24 cellular contexts compared by ENCODE assay signal in the genomic region with DNA sequence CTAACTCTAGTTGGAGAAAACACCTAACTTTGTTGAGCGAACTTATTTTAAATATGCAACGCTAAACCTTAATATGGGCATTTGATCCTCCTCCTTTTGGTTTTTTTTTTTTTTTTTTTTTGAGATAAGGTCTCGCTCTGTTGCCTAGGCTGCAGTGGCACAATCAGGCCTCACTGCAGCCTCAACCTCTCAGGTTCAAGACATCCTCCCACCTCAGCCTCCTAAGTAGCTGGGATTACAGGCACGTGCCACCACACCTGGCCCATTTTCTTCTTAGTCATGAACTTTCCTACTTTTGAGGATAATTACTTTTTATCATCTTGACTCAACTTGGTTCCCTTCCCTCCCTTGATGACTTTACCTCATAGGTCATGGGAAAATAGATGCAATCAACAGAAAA. TPM values are rescaled to one million over a fixed set of nuclear protein-coding genes. Genes with fewer than 3 reads are reported as not detected.
A peak's percentile ranks its signal among the peaks of the same experiment; 100 is the strongest.
DNase-seq lines count a peak whose midpoint lies in the region; TF ChIP-seq lines count a peak whose summit lies in the region.
"Had no signal": no experiment of that assay in that cellular context is flagged by ENCODE, and none has a peak within 500 bp of the region (broad histone marks: within the 10 kb centered on the region; RNA-seq: fewer than 3 reads in every experiment).

No MANE protein-coding gene starts in this region.

- H3K4me3 Mint-ChIP-seq in IgD-negative memory B cell (peak overlapping the region in 3 of 4 donors; percentile 24 to 73 (median 31)), progenitor cell of endocrine pancreas (ENCODE audit: low read depth) (no peak overlapping the region), endodermal cell (no peak overlapping the region)
- peak overlapping the region; percentile 59 for H3K4me3 Mint-ChIP-seq in activated CD4-positive, alpha-beta memory T cell treated with anti-CD3 and anti-CD28 coated beads, Interleukin-2, amount 10 ng/mL, durations not matched to agents 7 days and 5 days
- H3K4me3 Mint-ChIP-seq: T-cell had no signal

- H3K27ac ChIP-seq in left ventricle myocardium inferior (replicated peaks) (no peak overlapping the region), endodermal cell (ENCODE audit: low read depth, low read length) (no peak overlapping the region)
- H3K27ac ChIP-seq: heart right ventricle, upper lobe of right lung, WERI-Rb-1 had no signal

- no peak for TF ChIP-seq CTCF in progenitor cell of endocrine pancreas (IDR thresholded peaks at IDR 0.05; ENCODE audit: unreplicated experiment)
- no peak for TF ChIP-seq CTCF in left ventricle myocardium inferior (IDR thresholded peaks at IDR 0.05; ENCODE audit: borderline replicate concordance)
- TF ChIP-seq CTCF in endodermal cell (conservative IDR thresholded peaks at IDR 0.05) = no peak

- peaks cover 17 to 23% (median 19%) of the 10 kb centered on the region in 3 donors for H3K4me1 Mint-ChIP-seq in IgD-negative memory B cell
- H3K4me1 Mint-ChIP-seq in activated CD4-positive, alpha-beta memory T cell treated with anti-CD3 and anti-CD28 coated beads, Interleukin-2, amount 10 ng/mL, durations not matched to agents 7 days and 5 days = peaks cover 52% of the 10 kb centered on the region
- peaks cover 12% of the 10 kb centered on the region for H3K4me1 Mint-ChIP-seq in progenitor cell of endocrine pancreas (ENCODE audit: low read depth)
- H3K4me1 Mint-ChIP-seq in endodermal cell = peaks cover 10% of the 10 kb centered on the region

- no peaks in the 10 kb centered on the region for H3K36me3 ChIP-seq in left ventricle myocardium inferior
- peaks cover 39% of the 10 kb centered on the region for H3K36me3 ChIP-seq in endodermal cell (ENCODE audit: control insufficient read depth, insufficient read depth, low read length)
- H3K36me3 ChIP-seq: upper lobe of right lung had no signal

- H3K27ac Mint-ChIP-seq in IgD-negative memory B cell (no peak overlapping the region), progenitor cell of endocrine pancreas (peak overlapping the region; percentile 33), endodermal cell (no peak overlapping the region)
- H3K27ac Mint-ChIP-seq in activated CD4-positive, alpha-beta memory T cell treated with anti-CD3 and anti-CD28 coated beads, Interleukin-2, amount 10 ng/mL, durations not matched to agents 7 days and 5 days = peak overlapping the region; percentile 51
- H3K27ac Mint-ChIP-seq: T-cell had no signal

- H3K9ac ChIP-seq in endodermal cell (ENCODE audit: extremely low read depth, low read length, poor library complexity, severe bottlenecking) = no peak overlapping the region

- no peak overlapping the region for H3K4me3 ChIP-seq in left ventricle myocardium inferior
- H3K4me3 ChIP-seq in endodermal cell (ENCODE audit: low read length) = no peak overlapping the region
- H3K4me3 ChIP-seq: heart right ventricle, upper lobe of right lung had no signal

- no peaks in the 10 kb centered on the region for H3K27me3 ChIP-seq in left ventricle myocardium inferior (ENCODE audit: low read depth)
- no peaks in the 10 kb centered on the region for H3K27me3 ChIP-seq in endodermal cell (ENCODE audit: control insufficient read depth, insufficient read depth, low read length, poor library complexity, severe bottlenecking)
- H3K27me3 ChIP-seq: heart right ventricle, upper lobe of right lung had no signal

- peak; percentile 11 for DNase-seq in stimulated activated CD4-positive, alpha-beta T cell treated with anti-CD3 and anti-CD28 coated beads, Interleukin-15, amount 100 ng/mL, for 24 hours
- DNase-seq in stimulated activated CD4-positive, alpha-beta T cell treated with anti-CD3 and anti-CD28 coated beads, Interleukin-2, amount 100 ng/mL, for 48 hours = no peak
- no peak for DNase-seq in activated CD4-positive, alpha-beta memory T cell treated with anti-CD3 and anti-CD28 coated beads, Interleukin-2, amount 10 ng/mL, durations not matched to agents 7 days and 5 days
- no peak for DNase-seq in progenitor cell of endocrine pancreas (ENCODE audit: low spot score, unreplicated experiment)
- DNase-seq in left ventricle myocardium inferior = no peak
- no peak for DNase-seq in HuH-7 (ENCODE audit: low spot score)
- DNase-seq in endodermal cell = no peak
- DNase-seq: activated gamma-delta T cell; amniotic stem cell; Caco-2; EL; HCEC 1CT; heart right ventricle; left ventricle myocardium superior; NCI-H1436 treated with DMSO at 0.1 percent for 48 hours; NCI-H526; SHP77; small intestine; stimulated activated CD4-positive, alpha-beta T cell treated with anti-CD3 and anti-CD28 coated beads, Interleukin-4, amount 100 ng/mL, for 4 hours; T-cell; upper lobe of right lung; WERI-Rb-1 had no signal

- H3K36me3 Mint-ChIP-seq in IgD-negative memory B cell (peaks cover 6% of the 10 kb centered on the region), progenitor cell of endocrine pancreas (ENCODE audit: insufficient read depth) (peaks cover 9% of the 10 kb centered on the region), endodermal cell (ENCODE audit: low read depth) (peaks cover 32% of the 10 kb centered on the region)
- peaks cover 70% of the 10 kb centered on the region for H3K36me3 Mint-ChIP-seq in activated CD4-positive, alpha-beta memory T cell treated with anti-CD3 and anti-CD28 coated beads, Interleukin-2, amount 10 ng/mL, durations not matched to agents 7 days and 5 days (ENCODE audit: low read depth)
- H3K36me3 Mint-ChIP-seq: T-cell had no signal

- CTCF ChIA-PET in activated CD4-positive, alpha-beta memory T cell treated with anti-CD3 and anti-CD28 coated beads, Interleukin-2, amount 10 ng/mL, durations not matched to agents 7 days and 5 days (lab: Charles Lee) = no interaction called here

- H3K4me1 ChIP-seq in left ventricle myocardium inferior (peaks cover 19% of the 10 kb centered on the region), endodermal cell (ENCODE audit: control insufficient read depth, insufficient read depth, low read length) (no peaks in the 10 kb centered on the region)

- H3K27me3 Mint-ChIP-seq in IgD-negative memory B cell (no peaks in the 10 kb centered on the region), progenitor cell of endocrine pancreas (no peaks in the 10 kb centered on the region), endodermal cell (ENCODE audit: insufficient read depth) (no peaks in the 10 kb centered on the region)
- H3K27me3 Mint-ChIP-seq in activated CD4-positive, alpha-beta memory T cell treated with anti-CD3 and anti-CD28 coated beads, Interleukin-2, amount 10 ng/mL, durations not matched to agents 7 days and 5 days = no peaks in the 10 kb centered on the region
- H3K27me3 Mint-ChIP-seq: T-cell had no signal

- WGBS in endodermal cell (ENCODE audit: insufficient coverage in 1 of 2, insufficient read length in 1 of 2), 2 experiments = 96 to 100% methylated on average over 3 to 4 of the region's 4 CpGs

- H3K9me3 ChIP-seq in left ventricle myocardium inferior (replicated peaks) = no peaks in the 10 kb centered on the region
- no peaks in the 10 kb centered on the region for H3K9me3 ChIP-seq in endodermal cell (ENCODE audit: control insufficient read depth, low read length)
- H3K9me3 ChIP-seq: Caco-2, heart right ventricle, upper lobe of right lung had no signal

- POLR2A ChIA-PET in activated CD4-positive, alpha-beta memory T cell treated with anti-CD3 and anti-CD28 coated beads, Interleukin-2, amount 10 ng/mL, durations not matched to agents 7 days and 5 days (lab: Charles Lee) = interaction anchor here (1.0 to 1.3 kb wide), 6 partner anchors 8 to 53 kb away, joined by 3 to 4 read pairs (median 3); no protein-coding TSS in a partner anchor

- H3K9me3 Mint-ChIP-seq in IgD-negative memory B cell (no peaks in the 10 kb centered on the region), progenitor cell of endocrine pancreas (ENCODE audit: low read depth) (no peaks in the 10 kb centered on the region), endodermal cell (no peaks in the 10 kb centered on the region)
- no peaks in the 10 kb centered on the region for H3K9me3 Mint-ChIP-seq in activated CD4-positive, alpha-beta memory T cell treated with anti-CD3 and anti-CD28 coated beads, Interleukin-2, amount 10 ng/mL, durations not matched to agents 7 days and 5 days
- H3K9me3 Mint-ChIP-seq: nephron, T-cell had no signal

- intact Hi-C loops in left ventricle myocardium inferior (cut with micrococcal nuclease) = no loop called here

RNA-seq across cellular contexts. Expression of a gene that starts 3.9 kb away (rescaled TPM):
- polyA plus RNA-seq in IgD-negative memory B cell = 4.7 TPM
- 100 to 1,000 TPM; 243 to 251 TPM for total RNA-seq in activated CD4-positive, alpha-beta memory T cell treated with anti-CD3 and anti-CD28 coated beads, Interleukin-2, amount 10 ng/mL, durations not matched to agents 7 days and 5 days
- total RNA-seq in progenitor cell of endocrine pancreas (63.9 and 69.2 TPM in 2 replicates), left ventricle myocardium inferior (2.6 TPM), endodermal cell (100 to 1,000 TPM; 118 to 185 TPM)
- 161 TPM for polyA plus RNA-seq in endodermal cell (2013, experiment 1 of 2)
- polyA plus RNA-seq in endodermal cell (2013, experiment 2 of 2) = 159 TPM

RNA-seq across cellular contexts. Expression of a gene that starts 4.2 kb away (rescaled TPM):
- polyA plus RNA-seq in IgD-negative memory B cell = 0.68 TPM
- total RNA-seq in activated CD4-positive, alpha-beta memory T cell treated with anti-CD3 and anti-CD28 coated beads, Interleukin-2, amount 10 ng/mL, durations not matched to agents 7 days and 5 days = 10 to 100 TPM; 15.2 to 15.4 TPM
- total RNA-seq in progenitor cell of endocrine pancreas (9.5 and 9.7 TPM in 2 replicates), left ventricle myocardium inferior (0.19 TPM), endodermal cell (10 to 100 TPM; 18.9 to 22.9 TPM)
- 36.1 TPM for polyA plus RNA-seq in endodermal cell (2013, experiment 1 of 2)
- 38.6 TPM for polyA plus RNA-seq in endodermal cell (2013, experiment 2 of 2)
- total RNA-seq: left ventricle myocardium superior had no signal

Comparison
In these comparisons a context has a peak if more than half of its experiments do, and no peak if none do; other contexts are left out.
1. H3K27ac Mint-ChIP-seq: peak in activated CD4-positive, alpha-beta memory T cell treated with anti-CD3 and anti-CD28 coated beads, Interleukin-2, amount 10 ng/mL, durations not matched to agents 7 days and 5 days (single experiment) and progenitor cell of endocrine pancreas (single experiment); none in IgD-negative memory B cell (0 of 3) and endodermal cell (single experiment).
2. H3K4me3 Mint-ChIP-seq: peak in IgD-negative memory B cell (3 of 4) and activated CD4-positive, alpha-beta memory T cell treated with anti-CD3 and anti-CD28 coated beads, Interleukin-2, amount 10 ng/mL, durations not matched to agents 7 days and 5 days (single experiment); none in progenitor cell of endocrine pancreas (single experiment) and endodermal cell (single experiment).
3. RNA of a gene that starts 3.9 kb away (total RNA-seq): 243 to 251 TPM in activated CD4-positive, alpha-beta memory T cell treated with anti-CD3 and anti-CD28 coated beads, Interleukin-2, amount 10 ng/mL, durations not matched to agents 7 days and 5 days, 118 to 185 TPM in endodermal cell and 63.9 to 69.2 TPM in progenitor cell of endocrine pancreas; 2.6 TPM in left ventricle myocardium inferior (single experiment); every median in the first group is over 10 times any median in the second.